ENCODE assay signal across 1 cellular context in genomic region chr10:122911889-122912484, GRCh38.
A peak's percentile ranks its signal among the peaks of the same experiment; 100 is the strongest.
TF ChIP-seq lines count a peak whose summit lies in the region.

No MANE protein-coding gene starts in this region.

TF ChIP-seq in HepG2, 621 proteins besides CTCF, POLR2A, EP300 and RAD21 (continued from another document and continues in another):
- TF ChIP-seq ZBTB2 (CRISPR knock-in tag; IDR thresholded peaks at IDR 0.05; ENCODE audit: low read depth) (peak; percentile 97), GABPA (IDR thresholded peaks at IDR 0.05; ENCODE audit: low read depth, low read length) (no peak), GABPA (CRISPR knock-in tag; IDR thresholded peaks at IDR 0.05; ENCODE audit: low read depth) (peak; percentile 73), NPAS2 (CRISPR knock-in tag; IDR thresholded peaks at IDR 0.05; ENCODE audit: borderline replicate concordance) (peak; percentile 98), ZNF24 (IDR thresholded peaks at IDR 0.05) (no peak), DZIP1 (CRISPR knock-in tag; IDR thresholded peaks at IDR 0.05) (peak; percentile 100), FOXP4 (CRISPR knock-in tag; IDR thresholded peaks at IDR 0.05) (peak; percentile 93), PHF5A (CRISPR knock-in tag; IDR thresholded peaks at IDR 0.05; ENCODE audit: low read depth, unreplicated experiment) (peak; percentile 99), TEAD3 (CRISPR knock-in tag; optimal IDR thresholded peaks at IDR 0.05; ENCODE audit: borderline replicate concordance) (peak; percentile 94), KDM6A (CRISPR knock-in tag; IDR thresholded peaks at IDR 0.05; ENCODE audit: low read depth) (peak; percentile 91), SNAPC5 (CRISPR knock-in tag; IDR thresholded peaks at IDR 0.05; ENCODE audit: borderline replicate concordance) (peak; percentile 98), PAF1 (CRISPR knock-in tag; IDR thresholded peaks at IDR 0.05) (peak; percentile 95), ZNF570 (CRISPR knock-in tag; IDR thresholded peaks at IDR 0.05; ENCODE audit: borderline replicate concordance) (peak; percentile 100), ZNF772 (CRISPR knock-in tag; IDR thresholded peaks at IDR 0.05) (peak; percentile 100), MAX (IDR thresholded peaks at IDR 0.05) (no peak), HIC2 (CRISPR knock-in tag; IDR thresholded peaks at IDR 0.05; ENCODE audit: low read depth) (peak; percentile 94), CBX5 (CRISPR knock-in tag; IDR thresholded peaks at IDR 0.05; ENCODE audit: borderline replicate concordance) (peak; percentile 100), HNF4G (IDR thresholded peaks at IDR 0.05; ENCODE audit: borderline replicate concordance, low read depth, low read length) (no peak), HNF4G (CRISPR knock-in tag; IDR thresholded peaks at IDR 0.05; ENCODE audit: borderline replicate concordance, low read depth) (peak; percentile 92), MIXL1 (CRISPR knock-in tag; IDR thresholded peaks at IDR 0.05) (peak; percentile 100), BCL3 (CRISPR knock-in tag; IDR thresholded peaks at IDR 0.05) (peak; percentile 100), ZNF746 (CRISPR knock-in tag; IDR thresholded peaks at IDR 0.05) (peak; percentile 97), ZNF567 (CRISPR knock-in tag; IDR thresholded peaks at IDR 0.05; ENCODE audit: borderline replicate concordance) (peak; percentile 84; the same call in 1 of the 2 replicates), ZNF605 (CRISPR knock-in tag; IDR thresholded peaks at IDR 0.05) (peak; percentile 100), KDM2A (CRISPR knock-in tag; IDR thresholded peaks at IDR 0.05; ENCODE audit: borderline replicate concordance, low read depth) (peak; percentile 99), ZNF407 (CRISPR knock-in tag; IDR thresholded peaks at IDR 0.05; ENCODE audit: not compliant biosample characterization) (peak; percentile 96), KAT8 (CRISPR knock-in tag; IDR thresholded peaks at IDR 0.05) (peak; percentile 96), ZNF597 (CRISPR knock-in tag; IDR thresholded peaks at IDR 0.05) (no peak), BHLHE40 (IDR thresholded peaks at IDR 0.05; ENCODE audit: low read length) (no peak), ZNF691 (CRISPR knock-in tag; IDR thresholded peaks at IDR 0.05; ENCODE audit: borderline replicate concordance, low read depth) (peak; percentile 100), IRF2 (CRISPR knock-in tag; IDR thresholded peaks at IDR 0.05) (peak; percentile 99), MAF1 (CRISPR knock-in tag; IDR thresholded peaks at IDR 0.05; ENCODE audit: borderline replicate concordance) (peak; percentile 100), EEA1 (CRISPR knock-in tag; IDR thresholded peaks at IDR 0.05; ENCODE audit: borderline replicate concordance) (peak; percentile 100), ZNF274 (CRISPR knock-in tag; IDR thresholded peaks at IDR 0.05) (peak; percentile 100)
